In genomic region chr3:126475411-126476114, GRCh38 we compare ENCODE assay signal across 8 cellular contexts. TPM values are rescaled to one million over a fixed set of nuclear protein-coding genes. Genes with fewer than 3 reads are reported as not detected.
DNase-seq lines count a peak whose midpoint lies in the region; ATAC-seq and TF ChIP-seq lines count a peak whose summit lies in the region.

ZXDC (minus strand) TSS chr3:126475891; CDS start chr3:126475865, 26 bp downstream.

- ATAC-seq in HG02763 (IDR thresholded peaks at IDR 0.05; ENCODE audit: unreplicated experiment): peak; percentile 83

- DNase-seq in NCI-H1417 (lab: John Stamatoyannopoulos, UW): peak; percentile 93 to 96 (median 94)
- peak; percentile 86 for DNase-seq in T follicular helper cell (ENCODE audit: low read depth)
- DNase-seq in adipocyte (ENCODE audit: low read depth): peak; percentile 97
- peak; percentile 96 to 97 for DNase-seq in cardiac muscle cell (ENCODE audit: low read depth in 1 of 2, low spot score in 1 of 2)
- DNase-seq in pons (ENCODE audit: low spot score): peak; percentile 87
- DNase-seq in transverse colon: peak; percentile 95

- H3K9ac ChIP-seq in adipocyte (ENCODE audit: low read length): peak within 1 kb of the TSS; percentile 95

- H3K27ac ChIP-seq in cardiac muscle cell: peak within 1 kb of the TSS; percentile 95
- H3K27ac ChIP-seq in transverse colon: peak within 1 kb of the TSS; percentile 96

- TF ChIP-seq POLR2A in transverse colon (IDR thresholded peaks at IDR 0.05): no peak

- in situ Hi-C loops in transverse colon (cut with MboI; ENCODE audit: low pct_ligation_motif_present in 1 of 4, low pct_unique_long_range_greater_than_20kb in 1 of 4, low sequenced_read_pairs in 3 of 4): no loop called here

- H3K27me3 ChIP-seq in adipocyte (replicated peaks; ENCODE audit: control insufficient read depth, insufficient read depth, low read length): no peaks in the 10 kb centered on the region
- H3K27me3 ChIP-seq in cardiac muscle cell: no peaks in the 10 kb centered on the region
- no peaks in the 10 kb centered on the region for H3K27me3 ChIP-seq in transverse colon

- H3K9me3 ChIP-seq in adipocyte (ENCODE audit: control insufficient read depth, low read length) (no peaks in the 10 kb centered on the region), cardiac muscle cell (ENCODE audit: low read depth) (no peaks in the 10 kb centered on the region), transverse colon (no peaks in the 10 kb centered on the region)

- TF ChIP-seq CTCF in GM12875 (IDR thresholded peaks at IDR 0.05; ENCODE audit: borderline replicate concordance, insufficient read depth, low read depth, low read length) (peak; percentile 75), cardiac muscle cell (IDR thresholded peaks at IDR 0.05; ENCODE audit: low read depth, low read length) (peak; percentile 26), transverse colon (IDR thresholded peaks at IDR 0.05) (peak in 2 of 5 experiments; percentile 15 to 31)

- 0% methylated on average over 28 of the region's 113 CpGs; no CpG with 5 or more reads in 1 of the 2 donors for WGBS in transverse colon (ENCODE audit: low coverage in 1 of 2), 2 donors

- peaks cover 36% of the 10 kb centered on the region for H3K4me1 ChIP-seq in adipocyte (ENCODE audit: control insufficient read depth, insufficient read depth, low read length)
- peaks cover 27% of the 10 kb centered on the region for H3K4me1 ChIP-seq in cardiac muscle cell (ENCODE audit: low read depth)
- peaks cover 27 to 45% (median 36%) of the 10 kb centered on the region in 4 donors for H3K4me1 ChIP-seq in transverse colon

- H3K36me3 ChIP-seq in adipocyte (ENCODE audit: control insufficient read depth, insufficient read depth, low read length, severe bottlenecking) (peaks cover 10% of the 10 kb centered on the region), cardiac muscle cell (peaks cover 8% of the 10 kb centered on the region), transverse colon (peaks cover 0 to 9% (median 4%) of the 10 kb centered on the region in 4 donors)

- intact Hi-C loops in transverse colon (cut with DNase I; ENCODE audit: low total_unique reads): no loop called here

- H3K4me3 ChIP-seq in GM12875 (ENCODE audit: low read depth, low read length): peak within 1 kb of the TSS; percentile 89
- peak within 1 kb of the TSS; percentile 97 for H3K4me3 ChIP-seq in adipocyte (ENCODE audit: low read length)
- peak within 1 kb of the TSS; percentile 61 for H3K4me3 ChIP-seq in cardiac muscle cell
- peak within 1 kb of the TSS; percentile 58 to 75 (median 68) for H3K4me3 ChIP-seq in transverse colon

- TF ChIP-seq EP300 in transverse colon (IDR thresholded peaks at IDR 0.05; ENCODE audit: low read depth): no peak

RNA-seq across cellular contexts. Expression of gene ZXDC, which starts in this region (rescaled TPM):
- 34.3 and 56.3 TPM in 2 replicates for total RNA-seq in cardiac muscle cell
- polyA plus RNA-seq in cardiac muscle cell: 40.4 and 46.3 TPM in 2 replicates
- 10 to 100 TPM; 44.6 to 81.2 (median 46.4) TPM for total RNA-seq in transverse colon

Comparison
In these comparisons a context has a peak if more than half of its experiments do, and no peak if none do; other contexts are left out.
1. Peak in every context shown above with its lines: DNase-seq, ATAC-seq, H3K4me3 ChIP-seq and H3K27ac ChIP-seq.